1 cellular context compared by ENCODE assay signal in the genomic region with DNA sequence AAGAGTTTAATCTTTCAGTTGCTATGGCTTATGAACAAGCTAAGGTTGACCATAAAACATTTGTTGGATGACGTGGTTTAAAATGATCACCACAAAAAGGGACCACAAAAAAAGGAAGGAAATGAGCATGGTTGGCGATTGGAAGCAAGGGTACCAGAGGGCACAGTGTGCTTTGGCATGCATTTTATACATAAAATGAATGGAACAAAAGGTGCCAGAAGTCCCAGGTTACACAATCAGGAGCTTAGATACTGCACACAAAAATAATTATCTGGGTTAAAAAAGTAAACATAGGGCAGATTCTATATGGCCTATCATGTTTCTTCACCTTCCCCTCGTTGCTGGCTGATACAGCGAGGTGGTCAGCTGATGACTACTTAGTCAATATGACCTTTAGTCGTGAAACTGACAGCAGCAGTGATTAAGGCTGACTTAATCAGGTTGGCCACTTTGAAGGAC.
A peak's percentile ranks its signal among the peaks of the same experiment; 100 is the strongest.
TF ChIP-seq lines count a peak whose summit lies in the region.

No MANE protein-coding gene starts in this region.

TF ChIP-seq in HepG2, 621 proteins besides CTCF, POLR2A, EP300 and RAD21 (continues in another document):
- peak; percentile 84 for TF ChIP-seq SAP130 (CRISPR knock-in tag; IDR thresholded peaks at IDR 0.05; ENCODE audit: low read depth)
- TF ChIP-seq, protein P1, sequence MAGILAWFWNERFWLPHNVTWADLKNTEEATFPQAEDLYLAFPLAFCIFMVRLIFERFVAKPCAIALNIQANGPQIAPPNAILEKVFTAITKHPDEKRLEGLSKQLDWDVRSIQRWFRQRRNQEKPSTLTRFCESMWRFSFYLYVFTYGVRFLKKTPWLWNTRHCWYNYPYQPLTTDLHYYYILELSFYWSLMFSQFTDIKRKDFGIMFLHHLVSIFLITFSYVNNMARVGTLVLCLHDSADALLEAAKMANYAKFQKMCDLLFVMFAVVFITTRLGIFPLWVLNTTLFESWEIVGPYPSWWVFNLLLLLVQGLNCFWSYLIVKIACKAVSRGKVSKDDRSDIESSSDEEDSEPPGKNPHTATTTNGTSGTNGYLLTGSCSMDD (CRISPR knock-in tag; IDR thresholded peaks at IDR 0.05), result no peak
- no peak for TF ChIP-seq AKAP8 (CRISPR knock-in tag; IDR thresholded peaks at IDR 0.05)
- no peak for TF ChIP-seq ISX (CRISPR knock-in tag; conservative IDR thresholded peaks at IDR 0.05)
- peak; percentile 57; the same call in 1 of the 2 replicates for TF ChIP-seq HHEX (CRISPR knock-in tag; IDR thresholded peaks at IDR 0.05)
- peak; percentile 25; the same call in 1 of the 2 replicates for TF ChIP-seq THAP11 (CRISPR knock-in tag; IDR thresholded peaks at IDR 0.05)
- TF ChIP-seq ZNF562 (CRISPR knock-in tag; IDR thresholded peaks at IDR 0.05; ENCODE audit: borderline replicate concordance), result no peak
- TF ChIP-seq SETDB1 (CRISPR knock-in tag; IDR thresholded peaks at IDR 0.05; ENCODE audit: borderline replicate concordance), result no peak
- TF ChIP-seq SMAD3 (CRISPR knock-in tag; IDR thresholded peaks at IDR 0.05), result no peak
- no peak for TF ChIP-seq GLI4 (CRISPR knock-in tag; IDR thresholded peaks at IDR 0.05; ENCODE audit: borderline replicate concordance)
- TF ChIP-seq POLR2AphosphoS5 (IDR thresholded peaks at IDR 0.05; ENCODE audit: low read depth, low read length), result no peak
- TF ChIP-seq CAMTA2 (CRISPR knock-in tag; IDR thresholded peaks at IDR 0.05; ENCODE audit: borderline replicate concordance), result no peak
- TF ChIP-seq POGZ (CRISPR knock-in tag; IDR thresholded peaks at IDR 0.05), result peak; percentile 66
- TF ChIP-seq, protein P2, sequence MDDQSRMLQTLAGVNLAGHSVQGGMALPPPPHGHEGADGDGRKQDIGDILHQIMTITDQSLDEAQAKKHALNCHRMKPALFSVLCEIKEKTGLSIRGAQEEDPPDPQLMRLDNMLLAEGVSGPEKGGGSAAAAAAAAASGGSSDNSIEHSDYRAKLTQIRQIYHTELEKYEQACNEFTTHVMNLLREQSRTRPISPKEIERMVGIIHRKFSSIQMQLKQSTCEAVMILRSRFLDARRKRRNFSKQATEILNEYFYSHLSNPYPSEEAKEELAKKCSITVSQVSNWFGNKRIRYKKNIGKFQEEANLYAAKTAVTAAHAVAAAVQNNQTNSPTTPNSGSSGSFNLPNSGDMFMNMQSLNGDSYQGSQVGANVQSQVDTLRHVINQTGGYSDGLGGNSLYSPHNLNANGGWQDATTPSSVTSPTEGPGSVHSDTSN (CRISPR knock-in tag; IDR thresholded peaks at IDR 0.05; ENCODE audit: borderline replicate concordance), result no peak
- no peak for TF ChIP-seq CBFB (CRISPR knock-in tag; IDR thresholded peaks at IDR 0.05)
- no peak for TF ChIP-seq TMF1 (CRISPR knock-in tag; IDR thresholded peaks at IDR 0.05; ENCODE audit: low read depth)
- TF ChIP-seq FOSL2 (CRISPR knock-in tag; IDR thresholded peaks at IDR 0.05), result peak; percentile 80
- no peak for TF ChIP-seq ZNF790 (CRISPR knock-in tag; IDR thresholded peaks at IDR 0.05; ENCODE audit: borderline replicate concordance)
- TF ChIP-seq RXRB (CRISPR knock-in tag; IDR thresholded peaks at IDR 0.05; ENCODE audit: borderline replicate concordance), result no peak
- 0 out of 2 replicates have a peak, but pooled peaks have one; percentile 24 for TF ChIP-seq SOX13 (IDR thresholded peaks at IDR 0.05)
- TF ChIP-seq SOX13 (CRISPR knock-in tag; conservative IDR thresholded peaks at IDR 0.05 in 1 of 2, IDR thresholded peaks at IDR 0.05 in 1 of 2), result peak in 1 of 2 experiments; percentile 80; a peak in 2 of 4 replicates
- no peak for TF ChIP-seq ZNF160 (CRISPR knock-in tag; IDR thresholded peaks at IDR 0.05)
- peak; percentile 47; the same call in 1 of the 2 replicates for TF ChIP-seq HMG20A (CRISPR knock-in tag; IDR thresholded peaks at IDR 0.05; ENCODE audit: borderline replicate concordance)
- no peak for TF ChIP-seq ZNF773 (CRISPR knock-in tag; IDR thresholded peaks at IDR 0.05; ENCODE audit: borderline replicate concordance)
- TF ChIP-seq MEIS2 (CRISPR knock-in tag; IDR thresholded peaks at IDR 0.05), result peak; percentile 74; the same call in 1 of the 2 replicates
- peak; percentile 76 for TF ChIP-seq MIXL1 (CRISPR knock-in tag; IDR thresholded peaks at IDR 0.05)
- TF ChIP-seq TBX3 (IDR thresholded peaks at IDR 0.05; ENCODE audit: borderline replicate concordance), result peak; percentile 94
- TF ChIP-seq MTA1 (CRISPR knock-in tag; IDR thresholded peaks at IDR 0.05; ENCODE audit: borderline replicate concordance), result no peak
- TF ChIP-seq PLRG1 (conservative IDR thresholded peaks at IDR 0.05), result no peak
- no peak for TF ChIP-seq ZNF225 (CRISPR knock-in tag; IDR thresholded peaks at IDR 0.05)
- 0 out of 2 replicates have a peak, but pooled peaks have one; percentile 19 for TF ChIP-seq IRF2 (CRISPR knock-in tag; IDR thresholded peaks at IDR 0.05)
- TF ChIP-seq KLF15 (CRISPR knock-in tag; IDR thresholded peaks at IDR 0.05; ENCODE audit: borderline replicate concordance), result no peak
- peak; percentile 96 for TF ChIP-seq HNF4A (CRISPR knock-in tag; IDR thresholded peaks at IDR 0.05)
- TF ChIP-seq, protein P3, sequence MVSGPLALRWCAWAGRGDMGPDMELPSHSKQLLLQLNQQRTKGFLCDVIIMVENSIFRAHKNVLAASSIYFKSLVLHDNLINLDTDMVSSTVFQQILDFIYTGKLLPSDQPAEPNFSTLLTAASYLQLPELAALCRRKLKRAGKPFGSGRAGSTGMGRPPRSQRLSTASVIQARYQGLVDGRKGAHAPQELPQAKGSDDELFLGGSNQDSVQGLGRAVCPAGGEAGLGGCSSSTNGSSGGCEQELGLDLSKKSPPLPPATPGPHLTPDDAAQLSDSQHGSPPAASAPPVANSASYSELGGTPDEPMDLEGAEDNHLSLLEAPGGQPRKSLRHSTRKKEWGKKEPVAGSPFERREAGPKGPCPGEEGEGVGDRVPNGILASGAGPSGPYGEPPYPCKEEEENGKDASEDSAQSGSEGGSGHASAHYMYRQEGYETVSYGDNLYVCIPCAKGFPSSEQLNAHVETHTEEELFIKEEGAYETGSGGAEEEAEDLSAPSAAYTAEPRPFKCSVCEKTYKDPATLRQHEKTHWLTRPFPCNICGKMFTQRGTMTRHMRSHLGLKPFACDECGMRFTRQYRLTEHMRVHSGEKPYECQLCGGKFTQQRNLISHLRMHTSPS (CRISPR knock-in tag; IDR thresholded peaks at IDR 0.05; ENCODE audit: low read depth), result no peak
- no peak for TF ChIP-seq ZNF354B (CRISPR knock-in tag; IDR thresholded peaks at IDR 0.05)
- no peak for TF ChIP-seq DDIT3 (CRISPR knock-in tag; IDR thresholded peaks at IDR 0.05)
- TF ChIP-seq, protein P4, sequence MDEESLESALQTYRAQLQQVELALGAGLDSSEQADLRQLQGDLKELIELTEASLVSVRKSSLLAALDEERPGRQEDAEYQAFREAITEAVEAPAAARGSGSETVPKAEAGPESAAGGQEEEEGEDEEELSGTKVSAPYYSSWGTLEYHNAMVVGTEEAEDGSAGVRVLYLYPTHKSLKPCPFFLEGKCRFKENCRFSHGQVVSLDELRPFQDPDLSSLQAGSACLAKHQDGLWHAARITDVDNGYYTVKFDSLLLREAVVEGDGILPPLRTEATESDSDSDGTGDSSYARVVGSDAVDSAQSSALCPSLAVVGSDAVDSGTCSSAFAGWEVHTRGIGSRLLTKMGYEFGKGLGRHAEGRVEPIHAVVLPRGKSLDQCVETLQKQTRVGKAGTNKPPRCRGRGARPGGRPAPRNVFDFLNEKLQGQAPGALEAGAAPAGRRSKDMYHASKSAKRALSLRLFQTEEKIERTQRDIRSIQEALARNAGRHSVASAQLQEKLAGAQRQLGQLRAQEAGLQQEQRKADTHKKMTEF (CRISPR knock-in tag; IDR thresholded peaks at IDR 0.05), result peak; percentile 56; the same call in 1 of the 2 replicates
- TF ChIP-seq ZFP62 (CRISPR knock-in tag; IDR thresholded peaks at IDR 0.05), result no peak
- 0 out of 2 replicates have a peak, but pooled peaks have one; percentile 55 for TF ChIP-seq HMG20B (CRISPR knock-in tag; conservative IDR thresholded peaks at IDR 0.05)
- TF ChIP-seq MEIS1 (CRISPR knock-in tag; IDR thresholded peaks at IDR 0.05; ENCODE audit: borderline replicate concordance), result no peak
- no peak for TF ChIP-seq ARNT (IDR thresholded peaks at IDR 0.05)
- TF ChIP-seq ZNF558 (CRISPR knock-in tag; IDR thresholded peaks at IDR 0.05; ENCODE audit: borderline replicate concordance), result no peak
- TF ChIP-seq, protein P5, sequence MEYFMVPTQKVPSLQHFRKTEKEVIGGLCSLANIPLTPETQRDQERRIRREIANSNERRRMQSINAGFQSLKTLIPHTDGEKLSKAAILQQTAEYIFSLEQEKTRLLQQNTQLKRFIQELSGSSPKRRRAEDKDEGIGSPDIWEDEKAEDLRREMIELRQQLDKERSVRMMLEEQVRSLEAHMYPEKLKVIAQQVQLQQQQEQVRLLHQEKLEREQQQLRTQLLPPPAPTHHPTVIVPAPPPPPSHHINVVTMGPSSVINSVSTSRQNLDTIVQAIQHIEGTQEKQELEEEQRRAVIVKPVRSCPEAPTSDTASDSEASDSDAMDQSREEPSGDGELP (IDR thresholded peaks at IDR 0.05; ENCODE audit: borderline replicate concordance, low read depth), result peak; percentile 97
- TF ChIP-seq ZNF207 (IDR thresholded peaks at IDR 0.05; ENCODE audit: borderline replicate concordance), result no peak
- no peak for TF ChIP-seq ZNF431 (CRISPR knock-in tag; IDR thresholded peaks at IDR 0.05; ENCODE audit: borderline replicate concordance, low read depth)
- TF ChIP-seq MAFK (conservative IDR thresholded peaks at IDR 0.05 in 1 of 2, IDR thresholded peaks at IDR 0.05 in 1 of 2; ENCODE audit: low read length in 2 of 2), result 0 out of 4 replicates have a peak, but pooled peaks of 1 of the 2 experiments have one; percentile 6
- no peak for TF ChIP-seq E2F5 (CRISPR knock-in tag; conservative IDR thresholded peaks at IDR 0.05)
- TF ChIP-seq TBX2 (CRISPR knock-in tag; IDR thresholded peaks at IDR 0.05; ENCODE audit: borderline replicate concordance), result peak; percentile 94
- TF ChIP-seq NFAT5 (CRISPR knock-in tag; IDR thresholded peaks at IDR 0.05), result no peak
- TF ChIP-seq KDM1A (CRISPR knock-in tag; IDR thresholded peaks at IDR 0.05), result no peak
- no peak for TF ChIP-seq ZFAT (CRISPR knock-in tag; conservative IDR thresholded peaks at IDR 0.05)
- TF ChIP-seq SOX6 (IDR thresholded peaks at IDR 0.05), result no peak
- peak; percentile 81 for TF ChIP-seq SOX6 (CRISPR knock-in tag; IDR thresholded peaks at IDR 0.05)
- no peak for TF ChIP-seq JARID2 (CRISPR knock-in tag; IDR thresholded peaks at IDR 0.05; ENCODE audit: insufficient replicate concordance)
- TF ChIP-seq TEAD3 (CRISPR knock-in tag; optimal IDR thresholded peaks at IDR 0.05; ENCODE audit: borderline replicate concordance), result no peak
- no peak for TF ChIP-seq GMEB1 (CRISPR knock-in tag; IDR thresholded peaks at IDR 0.05; ENCODE audit: borderline replicate concordance)
